1 cellular context compared by ENCODE assay signal in the genomic region with DNA sequence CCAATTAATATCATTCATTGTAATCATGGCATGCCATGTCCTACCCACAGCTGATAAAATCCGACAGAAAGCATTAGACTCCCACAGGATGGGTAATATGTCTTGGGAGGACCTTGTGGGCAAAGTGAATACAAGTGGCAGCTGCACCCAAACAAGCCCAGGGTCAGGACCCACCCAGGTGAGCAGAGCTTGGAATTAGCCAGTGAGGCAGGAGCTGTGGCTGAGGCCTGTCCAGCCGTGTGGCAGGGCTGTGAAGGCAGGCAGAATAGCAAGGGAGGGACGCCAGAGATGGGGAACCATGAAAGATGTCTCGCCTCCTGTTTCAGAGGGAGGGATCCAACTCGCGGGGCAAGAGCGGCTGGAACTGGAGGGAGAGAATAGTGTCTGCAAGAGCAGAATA.
TF ChIP-seq lines count a peak whose summit lies in the region.

No MANE protein-coding gene starts in this region.

TF ChIP-seq in A549, 52 proteins besides CTCF, POLR2A, EP300 and RAD21 (continued from another document):
- no peak for TF ChIP-seq FOSL2 (IDR thresholded peaks at IDR 0.05)
- no peak for TF ChIP-seq FOSL2 (CRISPR knock-in tag; IDR thresholded peaks at IDR 0.05)
